ENCODE assay signal across 11 cellular contexts in genomic region chrX:45765726-45766125, GRCh38.
DNase-seq lines count a peak whose midpoint lies in the region; ATAC-seq, FAIRE-seq and TF ChIP-seq lines count a peak whose summit lies in the region.
"Had no signal": no experiment of that assay in that cellular context is flagged by ENCODE, and none has a peak within 500 bp of the region (broad histone marks: within the 10 kb centered on the region; RNA-seq: fewer than 3 reads in every experiment).

No MANE protein-coding gene starts in this region.

- no peaks in the 10 kb centered on the region for H3K4me1 ChIP-seq in adrenal gland (replicated peaks in 1 of 2)
- H3K4me1 ChIP-seq in ascending aorta, result no peaks in the 10 kb centered on the region

- peak; percentile 25 for ATAC-seq in activated CD8-positive, alpha-beta T cell treated with anti-CD3 and anti-CD28 coated beads for 36 hours
- no peak for ATAC-seq in GM21526 (IDR thresholded peaks at IDR 0.05; ENCODE audit: low FRiP score, unreplicated experiment)

- H3K9me3 ChIP-seq in adrenal gland (replicated peaks in 1 of 3) (no peaks in the 10 kb centered on the region), ascending aorta (no peaks in the 10 kb centered on the region)
- H3K9me3 ChIP-seq: thoracic aorta had no signal

- H3K4me3 ChIP-seq in AG04449 (ENCODE audit: low read depth, low read length) (peak overlapping the region; percentile 65), adrenal gland (no peak overlapping the region), ascending aorta (no peak overlapping the region)
- H3K4me3 ChIP-seq: thoracic aorta had no signal

- POLR2A ChIA-PET in AG04449 (lab: Yijun Ruan, JAX), result interaction anchor here (0.6 to 3.2 kb wide), 3 partner anchors 9 to 55 kb away, joined by 3 to 14 read pairs (median 4); no protein-coding TSS in a partner anchor
- POLR2A ChIA-PET in activated CD8-positive, alpha-beta T cell treated with anti-CD3 and anti-CD28 coated beads for 36 hours (lab: Charles Lee), result interaction anchor here (1.2 to 7.6 kb wide), 4 partner anchors 10 to 85 kb away, joined by 4 to 54 read pairs (median 30); no protein-coding TSS in a partner anchor

- peak overlapping the region; percentile 84 for H3K4me3 Mint-ChIP-seq in activated CD8-positive, alpha-beta T cell treated with anti-CD3 and anti-CD28 coated beads for 36 hours
- peak overlapping the region; percentile 5 to 61 (median 30) for H3K4me3 Mint-ChIP-seq in immature natural killer cell

- H3K27me3 Mint-ChIP-seq in activated CD8-positive, alpha-beta T cell treated with anti-CD3 and anti-CD28 coated beads for 36 hours, result no peaks in the 10 kb centered on the region
- H3K27me3 Mint-ChIP-seq in immature natural killer cell (ENCODE audit: low read depth in 3 of 3), result peaks cover 0 to 7% (median 2%) of the 10 kb centered on the region in 3 donors

- H3K27ac Mint-ChIP-seq in activated CD8-positive, alpha-beta T cell treated with anti-CD3 and anti-CD28 coated beads for 36 hours, result peak overlapping the region; percentile 88
- peak overlapping the region; percentile 24 to 98 (median 76) for H3K27ac Mint-ChIP-seq in immature natural killer cell

- H3K27me3 ChIP-seq in adrenal gland, result peaks cover 5% of the 10 kb centered on the region
- H3K27me3 ChIP-seq in ascending aorta, result no peaks in the 10 kb centered on the region

- no peak for DNase-seq in AG04449 (ENCODE audit: low read depth, low spot score)
- no peak for DNase-seq in GM19239 (ENCODE audit: insufficient read length, low spot score)
- DNase-seq in activated CD8-positive, alpha-beta T cell treated with anti-CD3 and anti-CD28 coated beads for 36 hours, result peak; percentile 41
- no peak for DNase-seq in immature natural killer cell
- no peak for DNase-seq in iPS-NIHi7 (ENCODE audit: extremely low spot score)
- no peak for DNase-seq in adrenal gland
- no peak for DNase-seq in ascending aorta (ENCODE audit: low spot score in 2 of 2)
- DNase-seq: DMS153; stimulated activated CD4-positive, alpha-beta T cell treated with anti-CD3 and anti-CD28 coated beads, Interleukin-4, amount 100 ng/mL, for 24 hours had no signal

- H3K4me1 Mint-ChIP-seq in activated CD8-positive, alpha-beta T cell treated with anti-CD3 and anti-CD28 coated beads for 36 hours (ENCODE audit: low read depth), result peaks cover 41% of the 10 kb centered on the region
- H3K4me1 Mint-ChIP-seq in immature natural killer cell, result peaks cover 49 to 79% of the 10 kb centered on the region in 2 donors

- TF ChIP-seq CTCF in AG04449 (IDR thresholded peaks at IDR 0.05; ENCODE audit: insufficient read depth, low read length, missing control alignments), result no peak
- no peak for TF ChIP-seq CTCF in activated CD8-positive, alpha-beta T cell treated with anti-CD3 and anti-CD28 coated beads for 36 hours (IDR thresholded peaks at IDR 0.05)
- no peak for TF ChIP-seq CTCF in adrenal gland (IDR thresholded peaks at IDR 0.05)
- no peak for TF ChIP-seq CTCF in ascending aorta (IDR thresholded peaks at IDR 0.05)

- H3K36me3 ChIP-seq in adrenal gland (replicated peaks in 1 of 2) (no peaks in the 10 kb centered on the region), ascending aorta (no peaks in the 10 kb centered on the region)
- H3K36me3 ChIP-seq: thoracic aorta had no signal

- 75 to 90% (median 81%) methylated on average over 3 to 4 of the region's 4 CpGs for WGBS in adrenal gland, 4 donors

- CTCF ChIA-PET in AG04449 (lab: Yijun Ruan, JAX), result interaction anchor here (2.2 kb wide), 1 partner anchor 251 kb away, joined by 6 read pairs; no protein-coding TSS in a partner anchor
- CTCF ChIA-PET in activated CD8-positive, alpha-beta T cell treated with anti-CD3 and anti-CD28 coated beads for 36 hours (lab: Charles Lee), result interaction anchor here (1.0 to 1.3 kb wide), 2 partner anchors 18 to 79 kb away, joined by 3 read pairs; no protein-coding TSS in a partner anchor

- H3K27ac ChIP-seq in adrenal gland (no peak overlapping the region), ascending aorta (no peak overlapping the region)
- H3K27ac ChIP-seq: thoracic aorta had no signal

- no peaks in the 10 kb centered on the region for H3K9me3 Mint-ChIP-seq in activated CD8-positive, alpha-beta T cell treated with anti-CD3 and anti-CD28 coated beads for 36 hours
- no peaks in the 10 kb centered on the region for H3K9me3 Mint-ChIP-seq in immature natural killer cell

- peaks cover 67% of the 10 kb centered on the region for H3K36me3 Mint-ChIP-seq in activated CD8-positive, alpha-beta T cell treated with anti-CD3 and anti-CD28 coated beads for 36 hours (ENCODE audit: low read depth)
- peaks cover 0 to 7% (median 6%) of the 10 kb centered on the region in 3 donors for H3K36me3 Mint-ChIP-seq in immature natural killer cell

- intact Hi-C loops in activated CD8-positive, alpha-beta T cell treated with anti-CD3 and anti-CD28 coated beads for 36 hours (cut with micrococcal nuclease), result loop anchor here (5.0 kb wide), 1 partner anchor 42 kb away; no protein-coding TSS in a partner anchor
- intact Hi-C loops in adrenal gland (cut with DNase I), result no loop called here
- intact Hi-C loops in ascending aorta (cut with DNase I), result loop anchor here (5.0 kb wide), 1 partner anchor 438 kb away; no protein-coding TSS in a partner anchor

- peak; percentile 42 for FAIRE-seq in GM19239 (lab: Jason Lieb, UNC)

- no peak for TF ChIP-seq POLR2A in adrenal gland (IDR thresholded peaks at IDR 0.05)

Comparison
In these comparisons a context has a peak if more than half of its experiments do, and no peak if none do; other contexts are left out.
1. intact Hi-C loops: an anchor here in activated CD8-positive, alpha-beta T cell treated with anti-CD3 and anti-CD28 coated beads for 36 hours (5.0 kb wide) and ascending aorta (5.0 kb wide); none called in adrenal gland.